ENCODE assay signal across 15 cellular contexts in genomic region chr16:71625113-71625850, GRCh38. TPM values are rescaled to one million over a fixed set of nuclear protein-coding genes. Genes with fewer than 3 reads are reported as not detected.
DNase-seq lines count a peak whose midpoint lies in the region; FAIRE-seq and TF ChIP-seq lines count a peak whose summit lies in the region.
"Had no signal": no experiment of that assay in that cellular context is flagged by ENCODE, and none has a peak within 500 bp of the region (broad histone marks: within the 10 kb centered on the region; RNA-seq: fewer than 3 reads in every experiment).

No MANE protein-coding gene starts in this region.

- FAIRE-seq in GM19239 (lab: Jason Lieb, UNC), result no peak

- H3K27ac ChIP-seq in MM.1S (ENCODE audit: low read length), result no peak overlapping the region
- H3K27ac ChIP-seq in hepatocyte, result no peak overlapping the region
- no peak overlapping the region for H3K27ac ChIP-seq in neural progenitor cell
- H3K27ac ChIP-seq: GM23248 had no signal

- H3K4me1 ChIP-seq in MM.1S (ENCODE audit: low read length) (peaks cover 24% of the 10 kb centered on the region), hepatocyte (ENCODE audit: insufficient read depth) (no peaks in the 10 kb centered on the region), neural progenitor cell (no peaks in the 10 kb centered on the region)

- H3K36me3 ChIP-seq in GM06990 (ENCODE audit: control insufficient read depth, insufficient read depth, low read length), result no peaks in the 10 kb centered on the region
- no peaks in the 10 kb centered on the region for H3K36me3 ChIP-seq in MM.1S (replicated peaks; ENCODE audit: insufficient read depth, low read length)
- no peaks in the 10 kb centered on the region for H3K36me3 ChIP-seq in hepatocyte (replicated peaks; ENCODE audit: insufficient read depth, low read depth)
- H3K36me3 ChIP-seq in neural progenitor cell, result no peaks in the 10 kb centered on the region

- no peaks in the 10 kb centered on the region for H3K9me2 ChIP-seq in MM.1S (replicated peaks; ENCODE audit: insufficient read depth, low read length)
- H3K9me2 ChIP-seq in hepatocyte (replicated peaks; ENCODE audit: insufficient read depth), result no peaks in the 10 kb centered on the region

- H3F3A ChIP-seq in MM.1S (ENCODE audit: insufficient read depth, low read length) (peaks cover 4% of the 10 kb centered on the region), neural progenitor cell (ENCODE audit: low read depth) (peaks cover 11% of the 10 kb centered on the region)

- H3K27me3 ChIP-seq in GM06990 (replicated peaks; ENCODE audit: control insufficient read depth, insufficient read depth, low read length), result no peaks in the 10 kb centered on the region
- no peaks in the 10 kb centered on the region for H3K27me3 ChIP-seq in MM.1S (replicated peaks; ENCODE audit: insufficient read depth, low read length)
- peaks cover 7% of the 10 kb centered on the region for H3K27me3 ChIP-seq in hepatocyte
- H3K27me3 ChIP-seq in neural progenitor cell, result peaks cover 44% of the 10 kb centered on the region

- 100% methylated on average over 1 of the region's 7 CpGs for WGBS in hepatocyte (ENCODE audit: low lambda C conversion rate, missing lambda C conversion rate)

- H3K9me3 Mint-ChIP-seq in neural progenitor cell, result no peaks in the 10 kb centered on the region
- no peaks in the 10 kb centered on the region for H3K9me3 Mint-ChIP-seq in T-helper 2 cell treated with Interferon-gamma antibody and Interleukin-4, amounts not matched to agents 5 μg/mL and 100 μg/mL, for 36 hours

- peaks cover 26% of the 10 kb centered on the region for H3K27me3 Mint-ChIP-seq in neural progenitor cell (ENCODE audit: insufficient read depth, low read depth)
- peaks cover 30% of the 10 kb centered on the region for H3K27me3 Mint-ChIP-seq in T-helper 2 cell treated with Interferon-gamma antibody and Interleukin-4, amounts not matched to agents 5 μg/mL and 100 μg/mL, for 36 hours (ENCODE audit: low read depth)

- H3K4me1 Mint-ChIP-seq in neural progenitor cell, result peaks cover 9% of the 10 kb centered on the region
- H3K4me1 Mint-ChIP-seq in T-helper 2 cell treated with Interferon-gamma antibody and Interleukin-4, amounts not matched to agents 5 μg/mL and 100 μg/mL, for 36 hours (ENCODE audit: low read depth), result peaks cover 12% of the 10 kb centered on the region

- H3K36me3 Mint-ChIP-seq in neural progenitor cell, result peaks cover 1% of the 10 kb centered on the region
- H3K36me3 Mint-ChIP-seq in T-helper 2 cell treated with Interferon-gamma antibody and Interleukin-4, amounts not matched to agents 5 μg/mL and 100 μg/mL, for 36 hours (ENCODE audit: low read depth), result no peaks in the 10 kb centered on the region

- H3K4me3 Mint-ChIP-seq in neural progenitor cell, result peak overlapping the region; percentile 66
- H3K4me3 Mint-ChIP-seq in T-helper 2 cell treated with Interferon-gamma antibody and Interleukin-4, amounts not matched to agents 5 μg/mL and 100 μg/mL, for 36 hours, result no peak overlapping the region

- H2AFZ ChIP-seq in MM.1S (ENCODE audit: low read length) (peak overlapping the region; percentile 99; the same call in 1 of the 2 replicates), hepatocyte (peak overlapping the region; percentile 98), neural progenitor cell (replicated peaks) (no peak overlapping the region)

- peak overlapping the region; percentile 75; the same call in 1 of the 2 replicates for H3K4me2 ChIP-seq in MM.1S (ENCODE audit: low read depth, low read length)
- peak overlapping the region; percentile 92 for H3K4me2 ChIP-seq in hepatocyte
- peak overlapping the region; percentile 99 for H3K4me2 ChIP-seq in neural progenitor cell

- no peak overlapping the region; the same call in 1 of the 2 replicates for H3K9ac ChIP-seq in MM.1S (ENCODE audit: low read length)
- no peak overlapping the region for H3K9ac ChIP-seq in neural progenitor cell
- H3K9ac ChIP-seq: GM23248 had no signal

- H4K20me1 ChIP-seq in MM.1S (ENCODE audit: insufficient read depth, low read length) (no peaks in the 10 kb centered on the region), hepatocyte (ENCODE audit: insufficient read depth, poor library complexity, severe bottlenecking) (peaks cover 6% of the 10 kb centered on the region), neural progenitor cell (ENCODE audit: low read depth) (no peaks in the 10 kb centered on the region)

- H3K79me2 ChIP-seq in MM.1S (ENCODE audit: low read length) (peaks cover 3% of the 10 kb centered on the region; the same call in 1 of the 2 replicates), hepatocyte (peaks cover 15% of the 10 kb centered on the region), neural progenitor cell (ENCODE audit: low read depth) (no peaks in the 10 kb centered on the region)

- H3K9me3 ChIP-seq in MM.1S (replicated peaks; ENCODE audit: insufficient read depth, low read length), result no peaks in the 10 kb centered on the region
- H3K9me3 ChIP-seq in hepatocyte (ENCODE audit: low read depth), result no peaks in the 10 kb centered on the region
- H3K9me3 ChIP-seq in neural progenitor cell (ENCODE audit: low read depth), result no peaks in the 10 kb centered on the region

- peak overlapping the region; percentile 72 for H3K4me3 ChIP-seq in GM06990 (replicated peaks; ENCODE audit: low read depth, low read length)
- peak overlapping the region; percentile 79; the same call in 1 of the 2 replicates for H3K4me3 ChIP-seq in MM.1S (ENCODE audit: low read length)
- no peak overlapping the region for H3K4me3 ChIP-seq in hepatocyte
- no peak overlapping the region for H3K4me3 ChIP-seq in neural progenitor cell

- TF ChIP-seq CTCF in GM06990 (IDR thresholded peaks at IDR 0.05; ENCODE audit: insufficient read depth, low read length, poor library complexity, severe bottlenecking) (no peak), MM.1S (IDR thresholded peaks at IDR 0.05; ENCODE audit: low read length) (no peak), hepatocyte (IDR thresholded peaks at IDR 0.05; ENCODE audit: poor library complexity) (no peak), neural progenitor cell (IDR thresholded peaks at IDR 0.05) (no peak)

- DNase-seq in GM06990 (ENCODE audit: extremely low read depth, insufficient read length) (no peak), MM.1S (no peak), hepatocyte (ENCODE audit: low spot score) (no peak), neural progenitor cell (ENCODE audit: low spot score) (no peak), GM19239 (ENCODE audit: insufficient read length, low spot score) (no peak), DMS114 treated with DMSO at 0.1 percent for 48 hours (lab: John Stamatoyannopoulos, UW; ENCODE audit: unreplicated experiment) (no peak), globus pallidus (ENCODE audit: low spot score) (no peak)
- no peak for DNase-seq in T-helper 2 cell treated with Interferon-gamma antibody and Interleukin-4, amounts not matched to agents 5 μg/mL and 100 μg/mL, for 36 hours (ENCODE audit: low spot score)
- DNase-seq: C1 segment of cervical spinal cord; effector CD8-positive, alpha-beta T cell; GM23248; NCI-H2081 treated with DMSO at 0.1 percent for 48 hours had no signal

- no peak overlapping the region for H3K27ac Mint-ChIP-seq in neural progenitor cell
- H3K27ac Mint-ChIP-seq in T-helper 2 cell treated with Interferon-gamma antibody and Interleukin-4, amounts not matched to agents 5 μg/mL and 100 μg/mL, for 36 hours, result no peak overlapping the region

RNA-seq across cellular contexts. Expression of gene MARVELD3, which starts 0.7 kb away (rescaled TPM):
- 35.5 and 37.7 TPM in 2 replicates for total RNA-seq in hepatocyte
- polyA plus RNA-seq in hepatocyte, result 42.5 and 52.7 TPM in 2 replicates
- 2.0 and 2.2 TPM in 2 replicates for total RNA-seq in neural progenitor cell (ENCODE audit: low replicate concordance)
- total RNA-seq: GM23248, M059J had no signal

RNA-seq across cellular contexts. Expression of gene TAT, which starts 48.4 kb away (rescaled TPM):
- 3.9 and 4.2 TPM in 2 replicates for total RNA-seq in hepatocyte
- 2.7 and 2.8 TPM in 2 replicates for polyA plus RNA-seq in hepatocyte
- total RNA-seq in neural progenitor cell (ENCODE audit: low replicate concordance), result not detected in 2 replicates
- total RNA-seq: GM23248, kidney epithelial cell, M059J, SK-MEL-5 had no signal
- polyA plus RNA-seq: GM23248 had no signal

Comparison
In these comparisons a context has a peak if more than half of its experiments do, and no peak if none do; other contexts are left out.
1. H3K4me3 ChIP-seq: peak in GM06990 (single experiment) and MM.1S (single experiment); none in hepatocyte (single experiment) and neural progenitor cell (single experiment).
2. RNA of gene MARVELD3, which starts 0.7 kb away (total RNA-seq): 35.5 to 37.7 TPM in hepatocyte; 2.0 to 2.2 TPM in neural progenitor cell; every median in the first group is over 10 times any median in the second.
3. Peak in every context shown above with its lines, with median percentiles within 50 percentile points of each other: H3K4me2 ChIP-seq.